10 cellular contexts compared by ENCODE assay signal in genomic region chr11:61384271-61385242, GRCh38. TPM values are rescaled to one million over a fixed set of nuclear protein-coding genes. Genes with fewer than 3 reads are reported as not detected.
DNase-seq lines count a peak whose midpoint lies in the region; ATAC-seq and TF ChIP-seq lines count a peak whose summit lies in the region.
"Had no signal": no experiment of that assay in that cellular context is flagged by ENCODE, and none has a peak within 500 bp of the region (broad histone marks: within the 10 kb centered on the region; RNA-seq: fewer than 3 reads in every experiment).

No MANE protein-coding gene starts in this region.

- H3K27ac Mint-ChIP-seq in natural killer cell: no peak overlapping the region

- intact Hi-C loops in left colon (cut with DNase I, micrococcal nuclease): loop anchor here (5.0 to 10.0 kb wide), 3 partner anchors 47 to 130 kb away; partner anchors contain the start of genes DDB1 (in 1 of the 2) and TKFC (in 1 of the 2)
- intact Hi-C loops in colonic mucosa (cut with DNase I): loop anchor here (1.0 to 10.0 kb wide), 2 partner anchors 48 to 130 kb away; no protein-coding TSS in a partner anchor
- intact Hi-C loops in natural killer cell (cut with micrococcal nuclease): loop anchor here (1.0 kb wide), 1 partner anchor 48 kb away; no protein-coding TSS in a partner anchor

- H3K36me3 ChIP-seq in colonic mucosa (no peaks in the 10 kb centered on the region), tibial nerve (no peaks in the 10 kb centered on the region)
- H3K36me3 ChIP-seq: HAP-1, right atrium auricular region had no signal

- no peaks in the 10 kb centered on the region for H3K36me3 Mint-ChIP-seq in natural killer cell

- H3K9me3 Mint-ChIP-seq in natural killer cell: no peaks in the 10 kb centered on the region

- H3K9ac ChIP-seq in colonic mucosa (ENCODE audit: low read depth in 2 of 2, low read length in 2 of 2): peak overlapping the region in 1 of 2 donors; percentile 23

- ATAC-seq in left colon (peak; percentile 30), natural killer cell (no peak)

- no peaks in the 10 kb centered on the region for H3K27me3 Mint-ChIP-seq in natural killer cell (ENCODE audit: low read depth in 2 of 2)

- H3K9me3 ChIP-seq in colonic mucosa (no peaks in the 10 kb centered on the region), tibial nerve (no peaks in the 10 kb centered on the region)
- H3K9me3 ChIP-seq: HAP-1, right atrium auricular region had no signal

- H3K4me3 Mint-ChIP-seq in natural killer cell: no peak overlapping the region

- H3K27me3 ChIP-seq in colonic mucosa: no peaks in the 10 kb centered on the region
- no peaks in the 10 kb centered on the region for H3K27me3 ChIP-seq in tibial nerve
- H3K27me3 ChIP-seq: right atrium auricular region had no signal

- 81 to 86% methylated on average over 15 of the region's 15 CpGs for WGBS in tibial nerve, 2 donors

- no peak for TF ChIP-seq POLR2A in tibial nerve (IDR thresholded peaks at IDR 0.05)

- no peak overlapping the region for H3K4me3 ChIP-seq in colonic mucosa
- H3K4me3 ChIP-seq in tibial nerve: no peak overlapping the region
- H3K4me3 ChIP-seq: HAP-1, right atrium auricular region had no signal

- peaks cover 7 to 8% of the 10 kb centered on the region in 2 donors for H3K4me1 Mint-ChIP-seq in natural killer cell

- no peak for TF ChIP-seq EP300 in tibial nerve (IDR thresholded peaks at IDR 0.05)

- H3K27ac ChIP-seq in VCaP: peak overlapping the region; percentile 5; the same call in 1 of the 2 replicates
- no peak overlapping the region for H3K27ac ChIP-seq in colonic mucosa
- no peak overlapping the region for H3K27ac ChIP-seq in tibial nerve
- H3K27ac ChIP-seq: right atrium auricular region had no signal

- DNase-seq in DMS53 (lab: John Stamatoyannopoulos, UW) (peak; percentile 83), HuH-7 (ENCODE audit: low spot score) (peak; percentile 76), left colon (no peak), colonic mucosa (no peak), natural killer cell (no peak), A172 (ENCODE audit: low spot score) (no peak), tibial nerve (ENCODE audit: low spot score in 2 of 2) (no peak)

- TF ChIP-seq CTCF in VCaP (conservative IDR thresholded peaks at IDR 0.05) (no peak), colonic mucosa (IDR thresholded peaks at IDR 0.05) (no peak), natural killer cell (IDR thresholded peaks at IDR 0.05) (no peak), tibial nerve (IDR thresholded peaks at IDR 0.05) (no peak)

- H3K4me1 ChIP-seq in colonic mucosa: no peaks in the 10 kb centered on the region
- H3K4me1 ChIP-seq in tibial nerve: peaks cover 0 to 11% (median 2%) of the 10 kb centered on the region in 4 donors
- H3K4me1 ChIP-seq: HAP-1 had no signal

RNA-seq across cellular contexts. Expression of gene TMEM216, which starts 7.8 kb away (rescaled TPM):
- 1 to 10 TPM; 7.9 to 8.5 TPM for total RNA-seq in left colon
- 10 to 100 TPM in 1 of 2 donors, 1 to 10 TPM in 1; 9.0 to 10.3 TPM for total RNA-seq in colonic mucosa
- 10 to 100 TPM in 1 of 3 donors, 1 to 10 TPM in 2; 5.1 to 10.7 (median 9.2) TPM for total RNA-seq in natural killer cell
- total RNA-seq in A172 (2014; rRNA removed; shearing (Covaris generic)): not detected in 2 replicates
- 10 to 100 TPM; 14.2 to 21.9 (median 14.6) TPM for total RNA-seq in tibial nerve

RNA-seq across cellular contexts. Expression of gene TMEM138, which starts 22.4 kb away (rescaled TPM):
- total RNA-seq in left colon (10 to 100 TPM; 33.9 to 40.5 TPM), colonic mucosa (10 to 100 TPM; 27.4 to 37.7 TPM), natural killer cell (10 to 100 TPM; 63.8 to 75.9 (median 66.5) TPM), tibial nerve (10 to 100 TPM; 20.5 to 31.4 (median 26.9) TPM)
- total RNA-seq in A172 (2014; rRNA removed; shearing (Covaris generic)): 10.8 and 41.9 TPM in 2 replicates

RNA-seq across cellular contexts. Expression of gene CYB561A3, which starts 22.9 kb away (rescaled TPM):
- 10 to 100 TPM; 80.6 to 80.8 TPM for total RNA-seq in left colon
- total RNA-seq in colonic mucosa: 10 to 100 TPM; 64.2 to 88.5 TPM
- 10 to 100 TPM; 24.6 to 33.5 (median 30.2) TPM for total RNA-seq in natural killer cell
- total RNA-seq in A172 (2014; rRNA removed; shearing (Covaris generic)): 37.1 and 45.0 TPM in 2 replicates
- 10 to 100 TPM; 44.2 to 68.2 (median 45.8) TPM for total RNA-seq in tibial nerve

RNA-seq across cellular contexts. Expression of gene CPSF7, which starts 45.2 kb away (rescaled TPM):
- total RNA-seq in left colon (10 to 100 TPM; 58.1 to 59.0 TPM), colonic mucosa (10 to 100 TPM; 56.2 to 65.8 TPM), natural killer cell (100 to 1,000 TPM in 2 of 3 donors, 10 to 100 TPM in 1; 99.5 to 120 (median 104) TPM), tibial nerve (10 to 100 TPM; 38.1 to 48.6 (median 44.7) TPM)
- 26.9 and 34.3 TPM in 2 replicates for total RNA-seq in A172 (2014; rRNA removed; shearing (Covaris generic))

RNA-seq across cellular contexts. Expression of gene SDHAF2, which starts 45.4 kb away (rescaled TPM):
- 10 to 100 TPM; 33.4 to 39.2 TPM for total RNA-seq in left colon
- 10 to 100 TPM; 38.3 to 38.5 TPM for total RNA-seq in colonic mucosa
- total RNA-seq in natural killer cell: 10 to 100 TPM; 40.2 to 50.4 (median 40.8) TPM
- total RNA-seq in A172 (2014; rRNA removed; shearing (Covaris generic)): 40.3 and 40.6 TPM in 2 replicates
- 10 to 100 TPM; 26.4 to 88.1 (median 70.3) TPM for total RNA-seq in tibial nerve

Comparison
In these comparisons a context has a peak if more than half of its experiments do, and no peak if none do; other contexts are left out.
1. DNase-seq: peak in DMS53 (single experiment) and HuH-7 (single experiment); none in left colon (0 of 2), colonic mucosa (single experiment), natural killer cell (single experiment), A172 (single experiment) and tibial nerve (0 of 2).